Comparison of ENCODE assay signal across 9 cellular contexts in genomic region chr6:2768125-2768524, GRCh38. TPM values are rescaled to one million over a fixed set of nuclear protein-coding genes. Genes with fewer than 3 reads are reported as not detected.
DNase-seq lines count a peak whose midpoint lies in the region; ATAC-seq, FAIRE-seq and TF ChIP-seq lines count a peak whose summit lies in the region.
"Had no signal": no experiment of that assay in that cellular context is flagged by ENCODE, and none has a peak within 500 bp of the region (broad histone marks: within the 10 kb centered on the region; RNA-seq: fewer than 3 reads in every experiment).

No MANE protein-coding gene starts in this region.

- H2AFZ ChIP-seq in keratinocyte (ENCODE audit: control insufficient read depth, low read length) = no peak overlapping the region

- dilution Hi-C loops in keratinocyte (cut with MboI; ENCODE audit: extremely low pct_ligation_motif_present, low sequenced_read_pairs) = no loop called here

- H3K36me3 Mint-ChIP-seq in activated T-helper 1 cell treated with anti-CD3 and anti-CD28 coated beads, Interleukin-12 subunit alpha, Interleukin-12 subunit beta, Interleukin-2, Interleukin-4 antibody, amounts not matched to agents 30 ng/mL and 10 ng/mL and 1 ng/mL, durations not matched to agents 14 hours and 24 hours and 36 hours (ENCODE audit: low read depth) = peaks cover 28% of the 10 kb centered on the region
- peaks cover 17% of the 10 kb centered on the region for H3K36me3 Mint-ChIP-seq in type B pancreatic cell

- H3K9ac ChIP-seq in keratinocyte (ENCODE audit: control insufficient read depth, extremely low read depth, insufficient read depth, low read length) = peak overlapping the region; percentile 86

- H3K27me3 ChIP-seq in left ventricle myocardium inferior (ENCODE audit: low read depth) (no peaks in the 10 kb centered on the region), keratinocyte (ENCODE audit: control insufficient read depth, extremely low read depth, insufficient read depth, low read length) (no peaks in the 10 kb centered on the region)

- H3K9me3 ChIP-seq in left ventricle myocardium inferior (replicated peaks) (no peaks in the 10 kb centered on the region), keratinocyte (ENCODE audit: control insufficient read depth, low read depth, low read length) (no peaks in the 10 kb centered on the region)

- H3K27me3 Mint-ChIP-seq in activated T-helper 1 cell treated with anti-CD3 and anti-CD28 coated beads, Interleukin-12 subunit alpha, Interleukin-12 subunit beta, Interleukin-2, Interleukin-4 antibody, amounts not matched to agents 30 ng/mL and 10 ng/mL and 1 ng/mL, durations not matched to agents 14 hours and 24 hours and 36 hours (ENCODE audit: insufficient read depth) = no peaks in the 10 kb centered on the region
- H3K27me3 Mint-ChIP-seq in type B pancreatic cell = no peaks in the 10 kb centered on the region

- H3K4me2 ChIP-seq in keratinocyte (ENCODE audit: control insufficient read depth, extremely low read depth, insufficient read depth, low read depth, low read length) = peak overlapping the region; percentile 95

- H3K36me3 ChIP-seq in left ventricle myocardium inferior = peaks cover 8% of the 10 kb centered on the region
- peaks cover 9 to 29% of the 10 kb centered on the region in 2 experiments for H3K36me3 ChIP-seq in keratinocyte (ENCODE audit: control insufficient read depth in 2 of 2, extremely low read depth in 1 of 2, insufficient read depth in 2 of 2, low read length in 2 of 2)

- DNase-seq in left ventricle myocardium inferior (no peak), Right ventricle myocardium inferior (ENCODE audit: missing footprints) (no peak), keratinocyte (ENCODE audit: low read depth, low spot score) (no peak), type B pancreatic cell (ENCODE audit: extremely low spot score, unreplicated experiment) (no peak), ecto neural progenitor cell (ENCODE audit: low spot score) (no peak)
- no peak for DNase-seq in activated T-helper 1 cell treated with anti-CD3 and anti-CD28 coated beads, Interleukin-12 subunit alpha, Interleukin-12 subunit beta, Interleukin-2, Interleukin-4 antibody, amounts not matched to agents 30 ng/mL and 10 ng/mL and 1 ng/mL, durations not matched to agents 14 hours and 24 hours and 36 hours (ENCODE audit: low spot score)

- intact Hi-C loops in left ventricle myocardium inferior (cut with micrococcal nuclease) (no loop called here), Right ventricle myocardium inferior (cut with DNase I) (no loop called here)
- intact Hi-C loops in activated T-helper 1 cell treated with anti-CD3 and anti-CD28 coated beads, Interleukin-12 subunit alpha, Interleukin-12 subunit beta, Interleukin-2, Interleukin-4 antibody, amounts not matched to agents 30 ng/mL and 10 ng/mL and 1 ng/mL, durations not matched to agents 14 hours and 24 hours and 36 hours (cut with micrococcal nuclease) = loop anchor here (5.0 to 10.0 kb wide), 5 partner anchors 134 to 1369 kb away; partner anchors contain the start of genes ECI2, GMDS, SERPINB9 and SLC22A23

- H3K27ac Mint-ChIP-seq in activated T-helper 1 cell treated with anti-CD3 and anti-CD28 coated beads, Interleukin-12 subunit alpha, Interleukin-12 subunit beta, Interleukin-2, Interleukin-4 antibody, amounts not matched to agents 30 ng/mL and 10 ng/mL and 1 ng/mL, durations not matched to agents 14 hours and 24 hours and 36 hours = peak overlapping the region; percentile 45
- H3K27ac Mint-ChIP-seq in type B pancreatic cell = no peak overlapping the region

- peaks cover 55% of the 10 kb centered on the region for H3K4me1 Mint-ChIP-seq in activated T-helper 1 cell treated with anti-CD3 and anti-CD28 coated beads, Interleukin-12 subunit alpha, Interleukin-12 subunit beta, Interleukin-2, Interleukin-4 antibody, amounts not matched to agents 30 ng/mL and 10 ng/mL and 1 ng/mL, durations not matched to agents 14 hours and 24 hours and 36 hours (ENCODE audit: low read depth)
- peaks cover 52% of the 10 kb centered on the region for H3K4me1 Mint-ChIP-seq in type B pancreatic cell (ENCODE audit: unreplicated experiment)

- no peak for ATAC-seq in Right ventricle myocardium inferior
- ATAC-seq in GM21825 (IDR thresholded peaks at IDR 0.05; ENCODE audit: unreplicated experiment) = no peak
- ATAC-seq in GM18858 (IDR thresholded peaks at IDR 0.05; ENCODE audit: unreplicated experiment) = no peak

- peak overlapping the region; percentile 96 for H3K4me3 Mint-ChIP-seq in activated T-helper 1 cell treated with anti-CD3 and anti-CD28 coated beads, Interleukin-12 subunit alpha, Interleukin-12 subunit beta, Interleukin-2, Interleukin-4 antibody, amounts not matched to agents 30 ng/mL and 10 ng/mL and 1 ng/mL, durations not matched to agents 14 hours and 24 hours and 36 hours
- H3K4me3 Mint-ChIP-seq in type B pancreatic cell = peak overlapping the region; percentile 86

- H3K27ac ChIP-seq in left ventricle myocardium inferior (replicated peaks) (peak overlapping the region; percentile 99), keratinocyte (ENCODE audit: control insufficient read depth, insufficient read depth, low read length) (peak overlapping the region; percentile 69)

- peaks cover 74% of the 10 kb centered on the region for H3K79me2 ChIP-seq in keratinocyte (ENCODE audit: control insufficient read depth, insufficient read depth, low read length)

- peaks cover 3% of the 10 kb centered on the region for H3K9me1 ChIP-seq in keratinocyte (ENCODE audit: control insufficient read depth, extremely low read depth, insufficient read depth, low read length)

- TF ChIP-seq CTCF in left ventricle myocardium inferior (IDR thresholded peaks at IDR 0.05; ENCODE audit: borderline replicate concordance) (no peak), keratinocyte (optimal IDR thresholded peaks at IDR 0.05 in 1 of 3, IDR thresholded peaks at IDR 0.05 in 1 of 3, conservative IDR thresholded peaks at IDR 0.05 in 1 of 3; ENCODE audit: extremely low read depth in 1 of 3, insufficient read depth in 2 of 3, low read length in 3 of 3) (no peak), type B pancreatic cell (conservative IDR thresholded peaks at IDR 0.05) (no peak)

- no peak for FAIRE-seq in keratinocyte (lab: Jason Lieb, UNC)
- FAIRE-seq: endometrium had no signal

- no peaks in the 10 kb centered on the region for H3K9me3 Mint-ChIP-seq in activated T-helper 1 cell treated with anti-CD3 and anti-CD28 coated beads, Interleukin-12 subunit alpha, Interleukin-12 subunit beta, Interleukin-2, Interleukin-4 antibody, amounts not matched to agents 30 ng/mL and 10 ng/mL and 1 ng/mL, durations not matched to agents 14 hours and 24 hours and 36 hours
- H3K9me3 Mint-ChIP-seq in type B pancreatic cell = no peaks in the 10 kb centered on the region

- H3K4me1 ChIP-seq in left ventricle myocardium inferior (peaks cover 80% of the 10 kb centered on the region), keratinocyte (ENCODE audit: control insufficient read depth, extremely low read depth, insufficient read depth, low read length) (peaks cover 22% of the 10 kb centered on the region)

- peak overlapping the region; percentile 85 for H3K4me3 ChIP-seq in left ventricle myocardium inferior
- peak overlapping the region; percentile 59 to 91 (median 63) for H3K4me3 ChIP-seq in keratinocyte (ENCODE audit: control insufficient read depth in 2 of 3, extremely low read depth in 1 of 3, insufficient read depth in 2 of 3, low read depth in 1 of 3, low read length in 3 of 3)

- H4K20me1 ChIP-seq in keratinocyte (ENCODE audit: control insufficient read depth, extremely low read depth, insufficient read depth, low read length) = peaks cover 11% of the 10 kb centered on the region

RNA-seq across cellular contexts. Expression of gene WRNIP1, which starts 2.9 kb away (rescaled TPM):
- 39.4 TPM for total RNA-seq in left ventricle myocardium inferior
- total RNA-seq in Right ventricle myocardium inferior = 40.8 TPM
- total RNA-seq in activated T-helper 1 cell treated with anti-CD3 and anti-CD28 coated beads, Interleukin-12 subunit alpha, Interleukin-12 subunit beta, Interleukin-2, Interleukin-4 antibody, amounts not matched to agents 30 ng/mL and 10 ng/mL and 1 ng/mL, durations not matched to agents 14 hours and 24 hours and 36 hours = 47.5 and 51.3 TPM in 2 replicates
- 52.3 to 55.1 TPM (median 54.6 TPM) in 3 replicates for polyA plus RNA-seq in keratinocyte
- 47.0 TPM for polyA plus RNA-seq in keratinocyte (2011; ENCODE audit: low read depth)
- 40.7 and 50.1 TPM in 2 replicates for polyA plus RNA-seq in keratinocyte (2011; cell fraction: cytosol; rRNA removed)
- polyA plus RNA-seq in keratinocyte (2011; cell fraction: nucleus; rRNA removed) = 64.8 and 66.7 TPM in 2 replicates
- 38.4 and 45.5 TPM in 2 replicates for polyA plus RNA-seq in keratinocyte (2012; ENCODE audit: low replicate concordance)
- 38.9 to 48.4 TPM (median 45.6 TPM) in 3 replicates for polyA minus RNA-seq in keratinocyte
- 28.0 TPM for polyA minus RNA-seq in keratinocyte (2011; cell fraction: cytosol; rRNA and poly(A)+ RNA removed)
- 26.2 and 31.6 TPM in 2 replicates for polyA minus RNA-seq in keratinocyte (2011; cell fraction: nucleus; rRNA and poly(A)+ RNA removed)
- total RNA-seq in type B pancreatic cell (ENCODE audit: low replicate concordance) = 37.6 and 41.2 TPM in 2 replicates

RNA-seq across cellular contexts. Expression of gene MYLK4, which starts 17.4 kb away (rescaled TPM):
- total RNA-seq in left ventricle myocardium inferior (1.2 TPM), Right ventricle myocardium inferior (2.0 TPM), type B pancreatic cell (ENCODE audit: low replicate concordance) (0.29 and 0.65 TPM in 2 replicates)
- 0.10 TPM in 2 replicates for total RNA-seq in activated T-helper 1 cell treated with anti-CD3 and anti-CD28 coated beads, Interleukin-12 subunit alpha, Interleukin-12 subunit beta, Interleukin-2, Interleukin-4 antibody, amounts not matched to agents 30 ng/mL and 10 ng/mL and 1 ng/mL, durations not matched to agents 14 hours and 24 hours and 36 hours
- 0.22 to 0.31 TPM (median 0.31 TPM) in 3 replicates for polyA plus RNA-seq in keratinocyte
- polyA plus RNA-seq in keratinocyte (2011; ENCODE audit: low read depth) = 0.07 TPM
- polyA plus RNA-seq in keratinocyte (2011; cell fraction: cytosol; rRNA removed) = 0.10 and 0.19 TPM in 2 replicates
- 0.92 and 1.1 TPM in 2 replicates for polyA plus RNA-seq in keratinocyte (2011; cell fraction: nucleus; rRNA removed)
- polyA plus RNA-seq in keratinocyte (2012; ENCODE audit: low replicate concordance) = 0.08 and 0.11 TPM in 2 replicates
- 0.07 to 0.32 TPM in 2 of 3 replicates, not detected in the other for polyA minus RNA-seq in keratinocyte
- not detected for polyA minus RNA-seq in keratinocyte (2011; cell fraction: cytosol; rRNA and poly(A)+ RNA removed)
- polyA minus RNA-seq in keratinocyte (2011; cell fraction: nucleus; rRNA and poly(A)+ RNA removed) = 0.11 and 0.54 TPM in 2 replicates
